In genomic region chr6:116254297-116254724, GRCh38 we compare ENCODE assay signal across 8 cellular contexts. TPM values are rescaled to one million over a fixed set of nuclear protein-coding genes. Genes with fewer than 3 reads are reported as not detected.
DNase-seq lines count a peak whose midpoint lies in the region; ATAC-seq and TF ChIP-seq lines count a peak whose summit lies in the region.

No MANE protein-coding gene starts in this region.

- intact Hi-C loops in activated CD8-positive, alpha-beta T cell treated with anti-CD3 and anti-CD28 coated beads for 36 hours (cut with micrococcal nuclease): no loop called here
- intact Hi-C loops in right lobe of liver (cut with DNase I): no loop called here

- H3K27ac Mint-ChIP-seq in activated CD8-positive, alpha-beta T cell treated with anti-CD3 and anti-CD28 coated beads for 36 hours: no peak overlapping the region

- H3K36me3 ChIP-seq in right lobe of liver: no peaks in the 10 kb centered on the region

- no peaks in the 10 kb centered on the region for H3K27me3 Mint-ChIP-seq in activated CD8-positive, alpha-beta T cell treated with anti-CD3 and anti-CD28 coated beads for 36 hours

- ATAC-seq in GM18517 (IDR thresholded peaks at IDR 0.05; ENCODE audit: unreplicated experiment) (peak; percentile 39), HG02938 (IDR thresholded peaks at IDR 0.05; ENCODE audit: unreplicated experiment) (peak; percentile 33), right lobe of liver (peak in 2 of 4 donors; percentile 9 to 31)
- ATAC-seq in activated CD8-positive, alpha-beta T cell treated with anti-CD3 and anti-CD28 coated beads for 36 hours: peak; percentile 15

- H3K27me3 ChIP-seq in right lobe of liver: no peaks in the 10 kb centered on the region

- H3K4me1 Mint-ChIP-seq in activated CD8-positive, alpha-beta T cell treated with anti-CD3 and anti-CD28 coated beads for 36 hours (ENCODE audit: low read depth): peaks cover 33% of the 10 kb centered on the region

- no peak for TF ChIP-seq CTCF in activated CD8-positive, alpha-beta T cell treated with anti-CD3 and anti-CD28 coated beads for 36 hours (IDR thresholded peaks at IDR 0.05)
- TF ChIP-seq CTCF in right lobe of liver (IDR thresholded peaks at IDR 0.05): no peak

- H3K27ac ChIP-seq in right lobe of liver: peak overlapping the region; percentile 84 to 94 (median 94)

- 0% methylated on average over 1 of the region's 1 CpG for WGBS in right lobe of liver (ENCODE audit: insufficient coverage, low coverage, low lambda C conversion rate, missing lambda C conversion rate)

- TF ChIP-seq POLR2A in right lobe of liver (IDR thresholded peaks at IDR 0.05): no peak

- no peak overlapping the region for H3K4me3 Mint-ChIP-seq in activated CD8-positive, alpha-beta T cell treated with anti-CD3 and anti-CD28 coated beads for 36 hours

- DNase-seq in activated CD8-positive, alpha-beta T cell treated with anti-CD3 and anti-CD28 coated beads for 36 hours: no peak
- DNase-seq in right lobe of liver (no peak), NCI-H1048 (lab: John Stamatoyannopoulos, UW) (no peak), NCI-H226 (no peak), NCI-H1105 (lab: John Stamatoyannopoulos, UW) (no peak), NCI-H526 (lab: John Stamatoyannopoulos, UW) (no peak)

- POLR2A ChIA-PET in activated CD8-positive, alpha-beta T cell treated with anti-CD3 and anti-CD28 coated beads for 36 hours (lab: Charles Lee): interaction anchor here (0.9 to 1.6 kb wide), 5 partner anchors 12 to 427 kb away, joined by 3 to 7 read pairs (median 3); partner anchors contain the start of genes KPNA5 and TSPYL1

- peak overlapping the region; percentile 80 to 94 (median 92) for H3K4me3 ChIP-seq in right lobe of liver

- CTCF ChIA-PET in activated CD8-positive, alpha-beta T cell treated with anti-CD3 and anti-CD28 coated beads for 36 hours (lab: Charles Lee): interaction anchor here (0.9 to 2.8 kb wide), 4 partner anchors 14 to 38 kb away, joined by 3 to 14 read pairs (median 6); no protein-coding TSS in a partner anchor

- peaks cover 22% of the 10 kb centered on the region for H3K36me3 Mint-ChIP-seq in activated CD8-positive, alpha-beta T cell treated with anti-CD3 and anti-CD28 coated beads for 36 hours (ENCODE audit: low read depth)

- no peaks in the 10 kb centered on the region for H3K9me3 ChIP-seq in right lobe of liver

- peaks cover 0 to 52% (median 9%) of the 10 kb centered on the region in 4 donors for H3K4me1 ChIP-seq in right lobe of liver

- H3K9me3 Mint-ChIP-seq in activated CD8-positive, alpha-beta T cell treated with anti-CD3 and anti-CD28 coated beads for 36 hours: no peaks in the 10 kb centered on the region

RNA-seq across cellular contexts. Expression of gene TSPYL4, which starts 0.4 kb away (rescaled TPM):
- total RNA-seq in activated CD8-positive, alpha-beta T cell treated with anti-CD3 and anti-CD28 coated beads for 36 hours: 10 to 100 TPM; 11.8 to 12.2 TPM
- 1 to 10 TPM; 2.7 to 8.5 (median 3.5) TPM for total RNA-seq in right lobe of liver

RNA-seq across cellular contexts. Expression of gene TSPYL1, which starts 25.4 kb away (rescaled TPM):
- total RNA-seq in activated CD8-positive, alpha-beta T cell treated with anti-CD3 and anti-CD28 coated beads for 36 hours: 10 to 100 TPM; 38.5 to 38.6 TPM
- total RNA-seq in right lobe of liver: 10 to 100 TPM; 29.1 to 70.4 (median 50.9) TPM
